Comparison of ENCODE assay signal across 8 cellular contexts in genomic region chr18:23503967-23504352, GRCh38. TPM values are rescaled to one million over a fixed set of nuclear protein-coding genes. Genes with fewer than 3 reads are reported as not detected.
DNase-seq lines count a peak whose midpoint lies in the region; ATAC-seq and TF ChIP-seq lines count a peak whose summit lies in the region.

No MANE protein-coding gene starts in this region.

- peak overlapping the region; percentile 81 to 98 (median 92) for H3K4me3 ChIP-seq in BLaER1 treated with 17β-estradiol and CSF1 and Interleukin-3, amounts not matched to agents 10 nM and 100 nM

- no peaks in the 10 kb centered on the region for H3K9me3 Mint-ChIP-seq in natural killer cell

- peak overlapping the region; percentile 88 to 96 (median 91) for H3K9ac ChIP-seq in BLaER1 treated with 17β-estradiol and CSF1 and Interleukin-3, amounts not matched to agents 10 nM and 100 nM

- TF ChIP-seq CTCF in natural killer cell (IDR thresholded peaks at IDR 0.05), result no peak
- no peak for TF ChIP-seq CTCF in omental fat pad (IDR thresholded peaks at IDR 0.05)

- intact Hi-C loops in natural killer cell (cut with micrococcal nuclease), result loop anchor here (1.0 to 5.0 kb wide), 3 partner anchors 51 to 82 kb away; partner anchors contain the start of genes NPC1 and RIOK3

- peak overlapping the region; percentile 94 for H3K27ac Mint-ChIP-seq in natural killer cell

- peak overlapping the region; percentile 84 to 97 (median 93) for H3K4me2 ChIP-seq in BLaER1 treated with 17β-estradiol and CSF1 and Interleukin-3, amounts not matched to agents 10 nM and 100 nM

- ATAC-seq in natural killer cell, result no peak
- no peak for ATAC-seq in omental fat pad (ENCODE audit: low FRiP score)
- no peak for ATAC-seq in HG03095 (IDR thresholded peaks at IDR 0.05; ENCODE audit: unreplicated experiment)

- no peaks in the 10 kb centered on the region for H3K27me3 Mint-ChIP-seq in natural killer cell (ENCODE audit: low read depth in 2 of 2)

- H3K4me1 Mint-ChIP-seq in natural killer cell, result peaks cover 52 to 54% of the 10 kb centered on the region in 2 donors

- peaks cover 30 to 46% (median 33%) of the 10 kb centered on the region in 11 experiments for H3K36me3 ChIP-seq in BLaER1 treated with 17β-estradiol and CSF1 and Interleukin-3, amounts not matched to agents 10 nM and 100 nM

- H3K9me3 ChIP-seq in BLaER1 treated with 17β-estradiol and CSF1 and Interleukin-3, amounts not matched to agents 10 nM and 100 nM (replicated peaks in 1 of 11), result no peaks in the 10 kb centered on the region

- peaks cover 16 to 54% (median 35%) of the 10 kb centered on the region in 11 experiments; a peak in 18 of 22 replicates for H4K20me1 ChIP-seq in BLaER1 treated with 17β-estradiol and CSF1 and Interleukin-3, amounts not matched to agents 10 nM and 100 nM

- DNase-seq in NAMALWA (ENCODE audit: low spot score) (peak; percentile 24), cerebellum (ENCODE audit: low spot score) (peak; percentile 10), natural killer cell (no peak), omental fat pad (ENCODE audit: low spot score) (no peak), globus pallidus (ENCODE audit: low spot score) (no peak), foreskin melanocyte (no peak)

- peaks cover 5% of the 10 kb centered on the region for H3K36me3 Mint-ChIP-seq in natural killer cell

- peaks cover 32 to 51% (median 39%) of the 10 kb centered on the region in 10 experiments for H3K4me1 ChIP-seq in BLaER1 treated with 17β-estradiol and CSF1 and Interleukin-3, amounts not matched to agents 10 nM and 100 nM

- no peaks in the 10 kb centered on the region for H3K27me3 ChIP-seq in BLaER1 treated with 17β-estradiol and CSF1 and Interleukin-3, amounts not matched to agents 10 nM and 100 nM

- peak overlapping the region; percentile 67 to 91 (median 89) for H3K27ac ChIP-seq in BLaER1 treated with 17β-estradiol and CSF1 and Interleukin-3, amounts not matched to agents 10 nM and 100 nM

- H3K4me3 Mint-ChIP-seq in natural killer cell, result peak overlapping the region; percentile 98

RNA-seq across cellular contexts. Expression of gene RMC1, which starts 0.6 kb away (rescaled TPM):
- 29.4 TPM for total RNA-seq in cerebellum
- 10 to 100 TPM; 71.1 to 84.4 (median 77.2) TPM for total RNA-seq in natural killer cell
- 10 to 100 TPM; 19.7 to 30.6 (median 23.8) TPM for total RNA-seq in omental fat pad

RNA-seq across cellular contexts. Expression of gene RIOK3, which starts 50.9 kb away (rescaled TPM):
- total RNA-seq in cerebellum, result 59.2 TPM
- 100 to 1,000 TPM; 164 to 233 (median 182) TPM for total RNA-seq in natural killer cell
- total RNA-seq in omental fat pad, result 10 to 100 TPM; 45.3 to 88.1 (median 65.3) TPM

Comparison
In these comparisons a context has a peak if more than half of its experiments do, and no peak if none do; other contexts are left out.
1. DNase-seq: peak in NAMALWA (single experiment) and cerebellum (single experiment); none in natural killer cell (single experiment), omental fat pad (single experiment), globus pallidus (single experiment) and foreskin melanocyte (single experiment).